ENCODE assay signal across 7 cellular contexts in the genomic region with DNA sequence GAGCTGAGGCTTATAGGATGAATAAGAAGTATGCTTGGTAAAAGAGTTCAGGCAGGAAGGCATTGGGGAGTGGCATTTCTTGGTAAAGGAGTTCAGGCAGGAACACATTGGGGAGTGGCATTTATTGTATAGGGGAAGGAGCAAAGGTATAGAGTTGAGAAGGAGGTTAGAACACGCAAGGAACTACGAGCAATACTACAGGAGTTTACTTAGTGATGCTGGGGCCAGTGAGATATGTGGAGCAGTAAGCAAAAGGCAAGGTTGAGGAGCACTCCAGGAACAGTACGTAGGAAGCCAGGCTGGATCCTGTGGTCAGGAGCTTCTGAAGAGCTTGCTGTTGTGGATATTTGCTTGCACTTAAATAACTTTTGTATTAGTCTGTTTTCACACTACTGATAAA.
A peak's percentile ranks its signal among the peaks of the same experiment; 100 is the strongest.
DNase-seq lines count a peak whose midpoint lies in the region; ATAC-seq, FAIRE-seq and TF ChIP-seq lines count a peak whose summit lies in the region.
"Not testable (repeated sequence)": the region's sequence is repeated elsewhere in the genome, so short reads cannot be mapped to it uniquely, and the experiment has no call there.

No MANE protein-coding gene starts in this region.

- H2AFZ ChIP-seq in hepatocyte = not testable (repeated sequence)

- not testable (repeated sequence) for H3K27me3 ChIP-seq in Peyer's patch; hepatocyte; mucosa of rectum (ENCODE audit: control insufficient read depth in 2 of 2, insufficient read depth in 2 of 2, low read length in 2 of 2); transverse colon

- TF ChIP-seq EP300 in transverse colon (IDR thresholded peaks at IDR 0.05; ENCODE audit: low read depth) = not testable (repeated sequence)

- H3K9me3 ChIP-seq in Peyer's patch; hepatocyte (ENCODE audit: low read depth); mucosa of rectum (ENCODE audit: control insufficient read depth in 2 of 2, low read length in 2 of 2); transverse colon: not testable (repeated sequence)

- ATAC-seq in esophagus mucosa (peak; percentile 98), left colon (peak; percentile 99)

- FAIRE-seq in colon (lab: Jason Lieb, UNC) = peak; percentile 21

- H3K9ac ChIP-seq in mucosa of rectum (ENCODE audit: low read depth in 1 of 2, low read length in 2 of 2) = not testable (repeated sequence)

- intact Hi-C loops in left colon (cut with DNase I, micrococcal nuclease); transverse colon (cut with DNase I; ENCODE audit: low total_unique reads): not testable (repeated sequence)

- DNase-seq in Peyer's patch (peak in 1 of 3 donors; percentile 54), hepatocyte (ENCODE audit: low spot score) (peak; percentile 4), left colon (peak; percentile 30 to 44), transverse colon (peak; percentile 34)

- WGBS in hepatocyte (ENCODE audit: low lambda C conversion rate, missing lambda C conversion rate) = 83% methylated on average over 3 of the region's 3 CpGs
- WGBS in transverse colon (ENCODE audit: low coverage in 1 of 2), 2 donors = 51 to 61% methylated on average over 3 of the region's 3 CpGs

- not testable (repeated sequence) for H3K79me2 ChIP-seq in hepatocyte

- not testable (repeated sequence) for H4K20me1 ChIP-seq in hepatocyte (ENCODE audit: insufficient read depth, poor library complexity, severe bottlenecking)

- H3K9me2 ChIP-seq in hepatocyte (replicated peaks; ENCODE audit: insufficient read depth) = not testable (repeated sequence)

- in situ Hi-C loops in transverse colon (cut with MboI; ENCODE audit: low pct_ligation_motif_present in 1 of 4, low pct_unique_long_range_greater_than_20kb in 1 of 4, low sequenced_read_pairs in 3 of 4) = not testable (repeated sequence)

- TF ChIP-seq CTCF in Peyer's patch (IDR thresholded peaks at IDR 0.05); hepatocyte (IDR thresholded peaks at IDR 0.05; ENCODE audit: poor library complexity); transverse colon (IDR thresholded peaks at IDR 0.05): not testable (repeated sequence)

- H3K36me3 ChIP-seq in Peyer's patch; hepatocyte (replicated peaks; ENCODE audit: insufficient read depth, low read depth); mucosa of rectum (ENCODE audit: control insufficient read depth in 2 of 2, insufficient read depth in 2 of 2, low read length in 2 of 2); transverse colon: not testable (repeated sequence)

- not testable (repeated sequence) for H3K4me2 ChIP-seq in hepatocyte

- not testable (repeated sequence) for H3K4me3 ChIP-seq in Peyer's patch; hepatocyte; mucosa of rectum (ENCODE audit: low read length in 2 of 2); transverse colon

- H3K4me1 ChIP-seq in Peyer's patch; hepatocyte (ENCODE audit: insufficient read depth); mucosa of rectum (ENCODE audit: control insufficient read depth in 2 of 2, insufficient read depth in 2 of 2, low read length in 2 of 2); transverse colon: not testable (repeated sequence)

- H3K27ac ChIP-seq in Peyer's patch (peak overlapping the region in 3 of 4 donors; percentile 78 to 83 (median 78)), hepatocyte (peak overlapping the region; percentile 47), mucosa of rectum (ENCODE audit: low read depth in 2 of 2, low read length in 2 of 2) (peak overlapping the region; percentile 48 to 72), transverse colon (peak overlapping the region; percentile 64 to 85 (median 70))

- peak; percentile 60 to 63 for TF ChIP-seq POLR2A in Peyer's patch (IDR thresholded peaks at IDR 0.05)
- peak; percentile 46 for TF ChIP-seq POLR2A in transverse colon (IDR thresholded peaks at IDR 0.05)
